In genomic region chr2:186422226-186422625, GRCh38 we compare ENCODE assay signal across 10 cellular contexts.
DNase-seq lines count a peak whose midpoint lies in the region; ATAC-seq, FAIRE-seq and TF ChIP-seq lines count a peak whose summit lies in the region.
"Had no signal": no experiment of that assay in that cellular context is flagged by ENCODE, and none has a peak within 500 bp of the region (broad histone marks: within the 10 kb centered on the region; RNA-seq: fewer than 3 reads in every experiment).

No MANE protein-coding gene starts in this region.

- ATAC-seq in Panc1 (no peak), pancreas (peak; percentile 17 to 83 (median 52)), HG03460 (IDR thresholded peaks at IDR 0.05; ENCODE audit: unreplicated experiment) (no peak), GM18873 (IDR thresholded peaks at IDR 0.05; ENCODE audit: low FRiP score, unreplicated experiment) (no peak), GM21619 (IDR thresholded peaks at IDR 0.05; ENCODE audit: unreplicated experiment) (no peak)

- H3K27ac ChIP-seq in Panc1 (ENCODE audit: low read length) (no peak overlapping the region), pancreas (no peak overlapping the region)

- H3K9me3 ChIP-seq in Panc1 (ENCODE audit: control insufficient read depth, insufficient read depth, low read depth, low read length) (no peaks in the 10 kb centered on the region), pancreas (no peaks in the 10 kb centered on the region)

- H3K4me1 ChIP-seq in Panc1 (ENCODE audit: control insufficient read depth, insufficient read depth, low read length), result no peaks in the 10 kb centered on the region
- peaks cover 0 to 5% (median 4%) of the 10 kb centered on the region in 3 donors for H3K4me1 ChIP-seq in pancreas

- BruUV-seq in Panc1 (replicated peaks; lab: Mats Ljungman, UMichigan), result no TSS peak

- TF ChIP-seq CTCF in Panc1 (IDR thresholded peaks at IDR 0.05) (no peak), pancreas (IDR thresholded peaks at IDR 0.05) (no peak)

- DNase-seq in EH (ENCODE audit: low read depth) (peak; percentile 49), Panc1 (ENCODE audit: low read depth, low spot score) (peak; percentile 12), fibroblast of peridontal ligament (ENCODE audit: extremely low read depth) (peak; percentile 96), pancreas (peak in 1 of 6 donors; percentile 49), DMS79 treated with DMSO at 0.1 percent for 48 hours (lab: John Stamatoyannopoulos, UW) (no peak)
- DNase-seq: activated CD8-positive, alpha-beta memory T cell treated with anti-CD3 and anti-CD28 coated beads, Interleukin-2, amount 50 U/mL, for 48 hours; NCI-H1417 treated with DMSO at 0.1 percent for 48 hours had no signal

- POLR2A ChIA-PET in Panc1 (lab: Charles Lee), result no interaction called here

- CTCF ChIA-PET in Panc1 (lab: Charles Lee), result no interaction called here

- intact Hi-C loops in Panc1 (cut with micrococcal nuclease; ENCODE audit: unreplicated experiment) (no loop called here), pancreas (cut with DNase I) (no loop called here)

- no peaks in the 10 kb centered on the region for H3K27me3 ChIP-seq in Panc1 (ENCODE audit: control insufficient read depth, insufficient read depth, low read length)
- H3K27me3 ChIP-seq in pancreas, result no peaks in the 10 kb centered on the region

- no peak for FAIRE-seq in pancreas (lab: Jason Lieb, UNC)

- 59 to 64% methylated on average over 3 of the region's 3 CpGs for WGBS in pancreas, 2 donors

- in situ Hi-C loops in Panc1 (cut with HindIII; ENCODE audit: low pct_unique_long_range_greater_than_20kb, low sequenced_read_pairs), result no loop called here

- no peak overlapping the region for H3K4me3 ChIP-seq in Panc1 (ENCODE audit: low read depth in 2 of 2, low read length in 2 of 2)
- no peak overlapping the region for H3K4me3 ChIP-seq in pancreas

- H3K36me3 ChIP-seq in Panc1 (ENCODE audit: control insufficient read depth, insufficient read depth, low read length), result no peaks in the 10 kb centered on the region
- no peaks in the 10 kb centered on the region for H3K36me3 ChIP-seq in pancreas

Comparison
In these comparisons a context has a peak if more than half of its experiments do, and no peak if none do; other contexts are left out.
1. ATAC-seq: peak in pancreas (4 of 4); none in Panc1 (single experiment), HG03460 (single experiment), GM18873 (single experiment) and GM21619 (single experiment).